14 cellular contexts compared by ENCODE assay signal in genomic region chr9:98091735-98092632, GRCh38. TPM values are rescaled to one million over a fixed set of nuclear protein-coding genes. Genes with fewer than 3 reads are reported as not detected.
DNase-seq lines count a peak whose midpoint lies in the region; ATAC-seq, FAIRE-seq and TF ChIP-seq lines count a peak whose summit lies in the region.
"Had no signal": no experiment of that assay in that cellular context is flagged by ENCODE, and none has a peak within 500 bp of the region (broad histone marks: within the 10 kb centered on the region; RNA-seq: fewer than 3 reads in every experiment).

No MANE protein-coding gene starts in this region.

- H3K27me3 ChIP-seq in HAP-1 (ENCODE audit: low read depth), result no peaks in the 10 kb centered on the region
- H3K27me3 ChIP-seq in bronchial epithelial cell (ENCODE audit: control insufficient read depth, insufficient read depth, low read length), result no peaks in the 10 kb centered on the region
- H3K27me3 ChIP-seq in mesenchymal stem cell (ENCODE audit: control insufficient read depth in 1 of 2, insufficient read depth in 1 of 2, low read length in 2 of 2), result peaks cover 0 to 9% of the 10 kb centered on the region in 2 experiments

- H3K18ac ChIP-seq in mesenchymal stem cell (ENCODE audit: low read depth in 1 of 2, low read length in 2 of 2), result no peak overlapping the region

- H3K23ac ChIP-seq in mesenchymal stem cell (ENCODE audit: low read length in 2 of 2), result no peak overlapping the region

- H3K36me3 ChIP-seq in HAP-1 (replicated peaks), result peaks cover 24% of the 10 kb centered on the region
- H3K36me3 ChIP-seq in bronchial epithelial cell (ENCODE audit: control insufficient read depth, insufficient read depth, low read length), result peaks cover 7% of the 10 kb centered on the region
- H3K36me3 ChIP-seq in mesenchymal stem cell (ENCODE audit: control insufficient read depth in 1 of 2, insufficient read depth in 2 of 2, low read depth in 1 of 2, low read length in 2 of 2), result peaks cover 0 to 6% of the 10 kb centered on the region in 2 experiments

- in situ Hi-C loops in HAP-1 (cut with MboI; ENCODE audit: low sequenced_read_pairs), result no loop called here

- peak overlapping the region; percentile 20 for H4K8ac ChIP-seq in mesenchymal stem cell (ENCODE audit: low read length)

- H3K27ac ChIP-seq in mesenchymal stem cell (ENCODE audit: low read length, poor library complexity, severe bottlenecking), result no peak overlapping the region
- H3K27ac ChIP-seq: GM23248 had no signal

- no peak overlapping the region for H3K4me2 ChIP-seq in mesenchymal stem cell (ENCODE audit: low read length, poor library complexity, severe bottlenecking)

- no peak overlapping the region for H2BK120ac ChIP-seq in mesenchymal stem cell (ENCODE audit: low read depth, low read length)

- no peak overlapping the region for H3K4ac ChIP-seq in mesenchymal stem cell (ENCODE audit: low read depth in 1 of 2, low read length in 2 of 2)

- H2BK15ac ChIP-seq in mesenchymal stem cell (ENCODE audit: low read depth, poor library complexity, severe bottlenecking), result no peak overlapping the region

- H4K91ac ChIP-seq in mesenchymal stem cell (ENCODE audit: low read length), result no peak overlapping the region

- no peaks in the 10 kb centered on the region for H3K79me1 ChIP-seq in mesenchymal stem cell (replicated peaks; ENCODE audit: low read length, poor library complexity, severe bottlenecking)

- H3K4me1 ChIP-seq in HAP-1 (peaks cover 11% of the 10 kb centered on the region), mesenchymal stem cell (ENCODE audit: control insufficient read depth, insufficient read depth, low read depth, low read length) (peaks cover 12% of the 10 kb centered on the region)

- H3K4me3 ChIP-seq in HAP-1 (no peak overlapping the region), bronchial epithelial cell (ENCODE audit: low read depth, low read length) (peak overlapping the region; percentile 16), mesenchymal stem cell (ENCODE audit: insufficient read depth in 1 of 2, low read depth in 1 of 2, low read length in 2 of 2) (peak overlapping the region in 1 of 2 experiments; percentile 50)
- H3K4me3 ChIP-seq: GM23248, K562 had no signal

- no peak for TF ChIP-seq CTCF in bronchial epithelial cell (IDR thresholded peaks at IDR 0.05; ENCODE audit: insufficient read depth, low read length, severe bottlenecking)

- H2BK12ac ChIP-seq in mesenchymal stem cell (ENCODE audit: low read length in 2 of 2), result no peak overlapping the region

- WGBS in mesenchymal stem cell, result 61% methylated on average over 16 of the region's 18 CpGs

- no peak overlapping the region for H2BK5ac ChIP-seq in mesenchymal stem cell (ENCODE audit: low read depth, low read length, poor library complexity, severe bottlenecking)

- no peak for FAIRE-seq in bronchial epithelial cell (lab: Jason Lieb, UNC)
- FAIRE-seq: K562 had no signal

- no peaks in the 10 kb centered on the region for H3K9me3 ChIP-seq in HAP-1
- no peaks in the 10 kb centered on the region for H3K9me3 ChIP-seq in mesenchymal stem cell (ENCODE audit: control insufficient read depth, low read length)

- H2AK5ac ChIP-seq in mesenchymal stem cell (ENCODE audit: low read length, severe bottlenecking), result no peak overlapping the region

- H2AFZ ChIP-seq in mesenchymal stem cell (ENCODE audit: low read depth, low read length), result no peak overlapping the region
- H2AFZ ChIP-seq: GM23248 had no signal

- DNase-seq in AG20443 (ENCODE audit: low spot score) (peak; percentile 64), HAP-1 (ENCODE audit: low spot score in 2 of 2) (peak; percentile 14 to 51), bronchial epithelial cell (ENCODE audit: low read depth) (peak; percentile 70), mesenchymal stem cell (peak; percentile 65), epidermal melanocyte (ENCODE audit: insufficient read length, low spot score) (no peak), HUDEP-2 (lab: John Stamatoyannopoulos, UW; ENCODE audit: unreplicated experiment in 76 of 76) (no peak), medulla oblongata (ENCODE audit: extremely low spot score) (no peak)
- DNase-seq: GM23248, NCI-H2081 had no signal

- H3K14ac ChIP-seq in mesenchymal stem cell (ENCODE audit: low read length in 2 of 2), result no peak overlapping the region

- peak overlapping the region; percentile 36 for H3K9ac ChIP-seq in mesenchymal stem cell (ENCODE audit: low read length)
- H3K9ac ChIP-seq: GM23248 had no signal

- no peak for ATAC-seq in GM18517 (IDR thresholded peaks at IDR 0.05; ENCODE audit: unreplicated experiment)
- ATAC-seq: K562; left colon; Panc1; stimulated activated memory B cell treated with anti-CD40 and anti-IgM and Interleukin-4, amounts not matched to agents 10 μg/mL and 1 μg/mL and 100 μg/mL, for 72 hours had no signal

RNA-seq across cellular contexts. Expression of gene TRIM14, which starts 27.0 kb away (rescaled TPM):
- total RNA-seq in bronchial epithelial cell, result 1.8 and 5.8 TPM in 2 replicates
- polyA plus RNA-seq in mesenchymal stem cell (2013, experiment 1 of 2), result 8.1 TPM
- 8.1 TPM for polyA plus RNA-seq in mesenchymal stem cell (2013, experiment 2 of 2)

RNA-seq across cellular contexts. Expression of gene NANS, which starts 35.5 kb away (rescaled TPM):
- 98.8 and 118 TPM in 2 replicates for total RNA-seq in bronchial epithelial cell
- 72.3 TPM for polyA plus RNA-seq in mesenchymal stem cell (2013, experiment 1 of 2)
- polyA plus RNA-seq in mesenchymal stem cell (2013, experiment 2 of 2), result 72.4 TPM

Comparison
In these comparisons a context has a peak if more than half of its experiments do, and no peak if none do; other contexts are left out.
1. DNase-seq: peak in AG20443 (single experiment), HAP-1 (2 of 2), bronchial epithelial cell (single experiment) and mesenchymal stem cell (single experiment); none in epidermal melanocyte (single experiment), HUDEP-2 (0 of 76) and medulla oblongata (single experiment).